ENCODE assay signal across 8 cellular contexts in genomic region chr17:7328840-7329359, GRCh38. TPM values are rescaled to one million over a fixed set of nuclear protein-coding genes. Genes with fewer than 3 reads are reported as not detected.
DNase-seq lines count a peak whose midpoint lies in the region; ATAC-seq and TF ChIP-seq lines count a peak whose summit lies in the region.

TSS of gene NEURL4 (minus strand) at chr17:7329335. CDS start at chr17:7329312, 23 bp downstream.

- CTCF ChIA-PET in Calu3 (lab: Charles Lee) = interaction anchor here (0.6 to 1.4 kb wide), 4 partner anchors 12 to 348 kb away, joined by 3 to 7 read pairs (median 4); no protein-coding TSS in a partner anchor

- no peaks in the 10 kb centered on the region for H3K9me2 ChIP-seq in MM.1S (replicated peaks; ENCODE audit: insufficient read depth, low read length)

- under 1% methylated on average over 47 of the region's 47 CpGs for WGBS in thymus

- H4K20me1 ChIP-seq in MM.1S (ENCODE audit: insufficient read depth, low read length) = no peaks in the 10 kb centered on the region

- H3K4me1 ChIP-seq in MM.1S (ENCODE audit: low read length) (peaks cover 19% of the 10 kb centered on the region), thymus (ENCODE audit: control insufficient read depth, insufficient read depth, low read length) (peaks cover 23% of the 10 kb centered on the region)

- ATAC-seq in GM21381 (IDR thresholded peaks at IDR 0.05; ENCODE audit: unreplicated experiment) (peak; percentile 3), memory B cell (ENCODE audit: low read depth) (peak; percentile 18)

- no peaks in the 10 kb centered on the region for H3K27me3 ChIP-seq in MM.1S (replicated peaks; ENCODE audit: insufficient read depth, low read length)
- no peaks in the 10 kb centered on the region for H3K27me3 ChIP-seq in thymus (ENCODE audit: control insufficient read depth, insufficient read depth)

- no TSS peak for BruUV-seq in Calu3 (replicated peaks; lab: Mats Ljungman, UMichigan)

- H3K27ac Mint-ChIP-seq in Calu3 (ENCODE audit: unreplicated experiment) (peak within 1 kb of the TSS; percentile 98), memory B cell (peak within 1 kb of the TSS; percentile 90)

- H3K4me1 Mint-ChIP-seq in Calu3 (ENCODE audit: low read depth, unreplicated experiment) (peaks cover 16% of the 10 kb centered on the region), memory B cell (peaks cover 30% of the 10 kb centered on the region)

- peak within 1 kb of the TSS; percentile 96 for H3K4me2 ChIP-seq in MM.1S (ENCODE audit: low read depth, low read length)

- intact Hi-C loops in Calu3 (cut with micrococcal nuclease; ENCODE audit: unreplicated experiment) = no loop called here

- peaks cover 20% of the 10 kb centered on the region for H3K27me3 Mint-ChIP-seq in Calu3 (ENCODE audit: unreplicated experiment)
- H3K27me3 Mint-ChIP-seq in memory B cell = no peaks in the 10 kb centered on the region

- H3K9me3 ChIP-seq in MM.1S (replicated peaks; ENCODE audit: insufficient read depth, low read length) (no peaks in the 10 kb centered on the region), thymus (ENCODE audit: control insufficient read depth) (no peaks in the 10 kb centered on the region)

- H2AFZ ChIP-seq in MM.1S (ENCODE audit: low read length) = peak within 1 kb of the TSS; percentile 93

- peak within 1 kb of the TSS; percentile 85 for H3K4me3 Mint-ChIP-seq in Calu3 (ENCODE audit: low read depth, unreplicated experiment)
- peak within 1 kb of the TSS; percentile 97 for H3K4me3 Mint-ChIP-seq in memory B cell

- H3K79me2 ChIP-seq in MM.1S (ENCODE audit: low read length) = peaks cover 18% of the 10 kb centered on the region

- H3K4me3 ChIP-seq in MM.1S (ENCODE audit: low read length) = peak within 1 kb of the TSS; percentile 98
- peak within 1 kb of the TSS; percentile 77 for H3K4me3 ChIP-seq in thymus (ENCODE audit: low read length)

- H3K9me3 Mint-ChIP-seq in Calu3 (ENCODE audit: low read depth, unreplicated experiment) (no peaks in the 10 kb centered on the region), memory B cell (no peaks in the 10 kb centered on the region)

- H3F3A ChIP-seq in MM.1S (ENCODE audit: insufficient read depth, low read length) = peaks cover 9% of the 10 kb centered on the region

- peak within 1 kb of the TSS; percentile 88 for H3K9ac ChIP-seq in MM.1S (ENCODE audit: low read length)

- no peak for DNase-seq in Calu3
- peak; percentile 28 for DNase-seq in MM.1S
- DNase-seq in memory B cell (ENCODE audit: low spot score in 2 of 2) = no peak
- no peak for DNase-seq in NCI-H187 treated with DMSO at 0.1 percent for 48 hours (lab: John Stamatoyannopoulos, UW)
- DNase-seq in NCI-H2107 treated with DMSO at 0.1 percent for 48 hours (lab: John Stamatoyannopoulos, UW; ENCODE audit: unreplicated experiment) = no peak

- H3K27ac ChIP-seq in MM.1S (ENCODE audit: low read length) (peak within 1 kb of the TSS; percentile 82), cingulate gyrus (ENCODE audit: low read depth, low read length) (peak within 1 kb of the TSS; percentile 95), thymus (ENCODE audit: low read depth) (peak within 1 kb of the TSS; percentile 95)

- H3K36me3 Mint-ChIP-seq in Calu3 (ENCODE audit: insufficient read depth, unreplicated experiment) = peaks cover 23% of the 10 kb centered on the region
- peaks cover 3% of the 10 kb centered on the region for H3K36me3 Mint-ChIP-seq in memory B cell

- H3K36me3 ChIP-seq in MM.1S (replicated peaks; ENCODE audit: insufficient read depth, low read length) = no peaks in the 10 kb centered on the region
- peaks cover 27% of the 10 kb centered on the region for H3K36me3 ChIP-seq in thymus (ENCODE audit: control insufficient read depth, insufficient read depth)

- TF ChIP-seq CTCF in Calu3 (IDR thresholded peaks at IDR 0.05; ENCODE audit: unreplicated experiment) (no peak), MM.1S (IDR thresholded peaks at IDR 0.05; ENCODE audit: low read length) (peak; percentile 15; the same call in 1 of the 2 replicates)

RNA-seq across cellular contexts. Expression of gene NEURL4, which starts in this region (rescaled TPM):
- 31.9 and 33.0 TPM in 2 replicates for total RNA-seq in Calu3 (2022)
- polyA plus RNA-seq in thymus = 39.6 TPM
